ENCODE assay signal across 1 cellular context in genomic region chr1:169570172-169570574, GRCh38.
A peak's percentile ranks its signal among the peaks of the same experiment; 100 is the strongest.
TF ChIP-seq lines count a peak whose summit lies in the region.

No MANE protein-coding gene starts in this region.

TF ChIP-seq in HepG2, 621 proteins besides CTCF, POLR2A, EP300 and RAD21 (continued from another document and continues in another):
- TF ChIP-seq ZNF687 (CRISPR knock-in tag; IDR thresholded peaks at IDR 0.05) (no peak), ZBTB25 (CRISPR knock-in tag; IDR thresholded peaks at IDR 0.05) (no peak; the same call in 1 of the 2 replicates), YEATS4 (CRISPR knock-in tag; IDR thresholded peaks at IDR 0.05; ENCODE audit: borderline replicate concordance) (0 out of 2 replicates have a peak, but pooled peaks have one; percentile 43), POLR2AphosphoS5 (IDR thresholded peaks at IDR 0.05; ENCODE audit: low read depth, low read length) (no peak), ZNF292 (CRISPR knock-in tag; IDR thresholded peaks at IDR 0.05; ENCODE audit: borderline replicate concordance, low read depth) (no peak), STAG1 (CRISPR knock-in tag; IDR thresholded peaks at IDR 0.05) (no peak), CEBPB (IDR thresholded peaks at IDR 0.05; ENCODE audit: borderline replicate concordance, low read depth, low read length) (peak; percentile 93), BCLAF1 (IDR thresholded peaks at IDR 0.05) (no peak), SALL1 (CRISPR knock-in tag; IDR thresholded peaks at IDR 0.05) (peak; percentile 92; the same call in 1 of the 2 replicates), THAP11 (CRISPR knock-in tag; IDR thresholded peaks at IDR 0.05) (0 out of 2 replicates have a peak, but pooled peaks have one; percentile 56), FOXA1 (IDR thresholded peaks at IDR 0.05) (0 out of 2 replicates have a peak, but pooled peaks have one; percentile 25), FOXA1 (CRISPR knock-in tag; IDR thresholded peaks at IDR 0.05) (peak; percentile 86), GABPB1 (CRISPR knock-in tag; IDR thresholded peaks at IDR 0.05) (no peak), ZMYM4 (CRISPR knock-in tag; IDR thresholded peaks at IDR 0.05) (peak; percentile 56; the same call in 1 of the 2 replicates), ZNF431 (CRISPR knock-in tag; IDR thresholded peaks at IDR 0.05; ENCODE audit: borderline replicate concordance, low read depth) (no peak), NCOA1 (CRISPR knock-in tag; IDR thresholded peaks at IDR 0.05) (no peak), ZNF101 (CRISPR knock-in tag; IDR thresholded peaks at IDR 0.05; ENCODE audit: borderline replicate concordance, low read depth) (no peak), ZNF354B (CRISPR knock-in tag; IDR thresholded peaks at IDR 0.05) (no peak), NONO (IDR thresholded peaks at IDR 0.05) (no peak), NONO (CRISPR knock-in tag; conservative IDR thresholded peaks at IDR 0.05) (no peak), ZNF260 (CRISPR knock-in tag; IDR thresholded peaks at IDR 0.05; ENCODE audit: borderline replicate concordance, low read depth) (no peak), ZNF530 (CRISPR knock-in tag; IDR thresholded peaks at IDR 0.05; ENCODE audit: low read depth) (no peak), PITX1 (CRISPR knock-in tag; IDR thresholded peaks at IDR 0.05) (no peak), ZBTB3 (CRISPR knock-in tag; IDR thresholded peaks at IDR 0.05; ENCODE audit: borderline replicate concordance, low read depth) (no peak), MBD4 (IDR thresholded peaks at IDR 0.05; ENCODE audit: borderline replicate concordance, low read length) (peak; percentile 80; the same call in 1 of the 2 replicates), CREB3 (CRISPR knock-in tag; IDR thresholded peaks at IDR 0.05) (no peak), MATR3 (CRISPR knock-in tag; IDR thresholded peaks at IDR 0.05) (no peak), ZNF234 (CRISPR knock-in tag; conservative IDR thresholded peaks at IDR 0.05) (no peak), ZNF652 (CRISPR knock-in tag; IDR thresholded peaks at IDR 0.05; ENCODE audit: borderline replicate concordance, low read depth) (0 out of 2 replicates have a peak, but pooled peaks have one; percentile 24), ZNF451 (CRISPR knock-in tag; IDR thresholded peaks at IDR 0.05) (no peak), ZNF30 (CRISPR knock-in tag; IDR thresholded peaks at IDR 0.05) (no peak), KDM2A (CRISPR knock-in tag; IDR thresholded peaks at IDR 0.05; ENCODE audit: borderline replicate concordance, low read depth) (no peak), KLF12 (CRISPR knock-in tag; IDR thresholded peaks at IDR 0.05; ENCODE audit: borderline replicate concordance) (no peak), KDM6A (CRISPR knock-in tag; IDR thresholded peaks at IDR 0.05; ENCODE audit: low read depth) (peak; percentile 94), ZNF383 (CRISPR knock-in tag; IDR thresholded peaks at IDR 0.05; ENCODE audit: borderline replicate concordance) (no peak), TOPORS (CRISPR knock-in tag; IDR thresholded peaks at IDR 0.05) (no peak), ZFP36L2 (CRISPR knock-in tag; IDR thresholded peaks at IDR 0.05) (no peak), ZC3H4 (CRISPR knock-in tag; IDR thresholded peaks at IDR 0.05; ENCODE audit: borderline replicate concordance) (no peak), ZBTB2 (CRISPR knock-in tag; IDR thresholded peaks at IDR 0.05; ENCODE audit: low read depth) (no peak), RXRA (CRISPR knock-in tag; IDR thresholded peaks at IDR 0.05) (no peak), MBNL3 (CRISPR knock-in tag; conservative IDR thresholded peaks at IDR 0.05) (no peak), ZKSCAN8 (CRISPR knock-in tag; IDR thresholded peaks at IDR 0.05; ENCODE audit: borderline replicate concordance) (no peak; the same call in 1 of the 2 replicates), ZNF737 (CRISPR knock-in tag; IDR thresholded peaks at IDR 0.05; ENCODE audit: borderline replicate concordance) (no peak), CREBL2 (CRISPR knock-in tag; IDR thresholded peaks at IDR 0.05; ENCODE audit: borderline replicate concordance) (no peak), ZNF839 (CRISPR knock-in tag; IDR thresholded peaks at IDR 0.05; ENCODE audit: borderline replicate concordance) (no peak), ELF1 (CRISPR knock-in tag; IDR thresholded peaks at IDR 0.05) (0 out of 2 replicates have a peak, but pooled peaks have one; percentile 21), ATF5 (CRISPR knock-in tag; IDR thresholded peaks at IDR 0.05; ENCODE audit: low read depth) (no peak), ARID3A (IDR thresholded peaks at IDR 0.05; ENCODE audit: low read depth, low read length) (peak; percentile 96), MTF1 (CRISPR knock-in tag; IDR thresholded peaks at IDR 0.05) (no peak), TERF1 (CRISPR knock-in tag; IDR thresholded peaks at IDR 0.05) (no peak), ZNF605 (CRISPR knock-in tag; IDR thresholded peaks at IDR 0.05) (no peak), ZGPAT (CRISPR knock-in tag; IDR thresholded peaks at IDR 0.05) (peak; percentile 56; the same call in 1 of the 2 replicates), IKZF4 (CRISPR knock-in tag; IDR thresholded peaks at IDR 0.05; ENCODE audit: borderline replicate concordance, low read depth, not compliant biosample characterization) (no peak), ZSCAN20 (CRISPR knock-in tag; IDR thresholded peaks at IDR 0.05; ENCODE audit: borderline replicate concordance) (no peak), MEIS1 (CRISPR knock-in tag; IDR thresholded peaks at IDR 0.05; ENCODE audit: borderline replicate concordance) (no peak), FOXA3 (CRISPR knock-in tag; IDR thresholded peaks at IDR 0.05) (peak; percentile 93)
